In genomic region chr15:97461212-97461611, GRCh38 we compare ENCODE assay signal across 20 cellular contexts.
"Had no signal": no experiment of that assay in that cellular context is flagged by ENCODE, and none has a peak within 500 bp of the region (broad histone marks: within the 10 kb centered on the region; RNA-seq: fewer than 3 reads in every experiment).

No MANE protein-coding gene starts in this region.

- H3K9me3 ChIP-seq: ovary, spleen, thoracic aorta, upper lobe of right lung had no signal

- H3K4me2 ChIP-seq: neural progenitor cell had no signal

- H3K27ac ChIP-seq: neural progenitor cell, ovary, spleen, thoracic aorta, upper lobe of right lung, VCaP had no signal

- ATAC-seq: stimulated activated naive CD8-positive, alpha-beta T cell treated with anti-CD3 and anti-CD28 coated beads, Interleukin-15, amount 100 ng/mL, for 72 hours; upper lobe of right lung had no signal

- H3K4me3 ChIP-seq: lung, neural progenitor cell, ovary, spleen, thoracic aorta, upper lobe of right lung had no signal

- H3K4me1 ChIP-seq: neural progenitor cell, upper lobe of right lung had no signal

- DNase-seq: activated CD4-positive, alpha-beta T cell treated with anti-CD3 and anti-CD28 coated beads for 1 hour; activated CD4-positive, alpha-beta T cell treated with anti-CD3 and anti-CD28 coated beads, Interleukin-2, amount 50 U/mL, for 4 hours; activated naive CD4-positive, alpha-beta T cell; activated naive CD8-positive, alpha-beta T cell treated with anti-CD3 and anti-CD28 coated beads, Interleukin-2, amount 10 ng/mL, durations not matched to agents 7 days and 5 days; activated T-cell treated with anti-CD3 and anti-CD28 coated beads for 4 hours; dermis blood vessel endothelial cell; endodermal cell; erythroblast; glutamatergic neuron; left cardiac atrium; naive B cell; ovary; spleen; stimulated activated naive CD8-positive, alpha-beta T cell treated with anti-CD3 and anti-CD28 coated beads, Interleukin-15, amount 100 ng/mL, for 72 hours; T-helper 9 cell; upper lobe of right lung had no signal

- H3K27me3 ChIP-seq: ovary, spleen, upper lobe of right lung had no signal

- H3K36me3 ChIP-seq: neural progenitor cell, ovary, spleen, thoracic aorta, upper lobe of right lung had no signal

- H3K9ac ChIP-seq: neural progenitor cell had no signal

- H2AFZ ChIP-seq: neural progenitor cell had no signal
